ENCODE assay signal across 29 cellular contexts in genomic region chr2:30621836-30622235, GRCh38.
"Had no signal": no experiment of that assay in that cellular context is flagged by ENCODE, and none has a peak within 500 bp of the region (broad histone marks: within the 10 kb centered on the region; RNA-seq: fewer than 3 reads in every experiment).

No MANE protein-coding gene starts in this region.

- H3K4me1 ChIP-seq: gastroesophageal sphincter, neural progenitor cell, parathyroid adenoma, right atrium auricular region, uterus had no signal

- H3K9ac ChIP-seq: neural progenitor cell, parathyroid adenoma had no signal

- H3K79me2 ChIP-seq: hepatocyte, parathyroid adenoma had no signal

- H3K9me3 Mint-ChIP-seq: activated T-helper 1 cell treated with anti-CD3 and anti-CD28 coated beads, Interleukin-12 subunit alpha, Interleukin-12 subunit beta, Interleukin-2, Interleukin-4 antibody, amounts not matched to agents 30 ng/mL and 10 ng/mL and 1 ng/mL, durations not matched to agents 14 hours and 24 hours and 36 hours; effector memory CD8-positive, alpha-beta T cell; T-helper 2 cell treated with Interferon-gamma antibody and Interleukin-4, amounts not matched to agents 5 μg/mL and 100 μg/mL, for 36 hours had no signal

- DNase-seq: activated CD4-positive, alpha-beta T cell treated with anti-CD3 and anti-CD28 coated beads for 4 hours; activated CD4-positive, alpha-beta T cell treated with anti-CD3 and anti-CD28 coated beads, Interleukin-2, amount 50 U/mL, for 4 hours; activated CD4-positive, CD25-positive, alpha-beta regulatory T cell; activated effector memory CD4-positive, alpha-beta T cell treated with anti-CD3 and anti-CD28 coated beads, Interleukin-2, amount 50 U/mL, for 16 hours; amygdala; caudate nucleus; cortex of kidney; effector memory CD8-positive, alpha-beta T cell; kidney; left colon; midbrain; occipital lobe; stimulated activated CD4-positive, alpha-beta T cell treated with anti-CD3 and anti-CD28 coated beads, Interleukin-15, amount 100 ng/mL, for 24 hours; stimulated activated CD4-positive, alpha-beta T cell treated with anti-CD3 and anti-CD28 coated beads, Interleukin-2, amount 100 ng/mL, for 24 hours; stimulated activated naive CD4-positive, alpha-beta T cell treated with Interleukin-2 at 50 U/mL for 16 hours; T-helper 1 cell; uterus had no signal

- H3K9me3 ChIP-seq: gastroesophageal sphincter, thoracic aorta, uterus had no signal

- H3K4me1 Mint-ChIP-seq: neural progenitor cell had no signal

- H3K27ac Mint-ChIP-seq: activated naive CD4-positive, alpha-beta T cell treated with anti-CD3 and anti-CD28 coated beads for 36 hours; activated T-helper 1 cell treated with anti-CD3 and anti-CD28 coated beads, Interleukin-12 subunit alpha, Interleukin-12 subunit beta, Interleukin-2, Interleukin-4 antibody, amounts not matched to agents 30 ng/mL and 10 ng/mL and 1 ng/mL, durations not matched to agents 14 hours and 24 hours and 36 hours; effector memory CD8-positive, alpha-beta T cell; T-helper 2 cell treated with Interferon-gamma antibody and Interleukin-4, amounts not matched to agents 5 μg/mL and 100 μg/mL, for 36 hours; type B pancreatic cell had no signal

- H3K36me3 ChIP-seq: neural progenitor cell, right atrium auricular region, thoracic aorta, uterus had no signal

- H3K4me3 ChIP-seq: gastroesophageal sphincter, hepatocyte, neural progenitor cell, right atrium auricular region, smooth muscle cell, thoracic aorta, uterus had no signal

- H3K4me3 Mint-ChIP-seq: activated T-helper 1 cell treated with anti-CD3 and anti-CD28 coated beads, Interleukin-12 subunit alpha, Interleukin-12 subunit beta, Interleukin-2, Interleukin-4 antibody, amounts not matched to agents 30 ng/mL and 10 ng/mL and 1 ng/mL, durations not matched to agents 14 hours and 24 hours and 36 hours; effector memory CD8-positive, alpha-beta T cell; neural progenitor cell; T-helper 2 cell treated with Interferon-gamma antibody and Interleukin-4, amounts not matched to agents 5 μg/mL and 100 μg/mL, for 36 hours; type B pancreatic cell had no signal

- H3K27me3 ChIP-seq: gastroesophageal sphincter, hepatocyte, neural progenitor cell, right atrium auricular region, uterus had no signal

- H3K27ac ChIP-seq: gastroesophageal sphincter, hepatocyte, neural progenitor cell, parathyroid adenoma, right atrium auricular region, thoracic aorta, uterus had no signal

- H3K27me3 Mint-ChIP-seq: effector memory CD8-positive, alpha-beta T cell; naive thymus-derived CD4-positive, alpha-beta T cell; type B pancreatic cell had no signal

- ATAC-seq: effector memory CD8-positive, alpha-beta T cell; gastroesophageal sphincter; left colon had no signal

- H3K4me2 ChIP-seq: hepatocyte, neural progenitor cell, smooth muscle cell had no signal

- H2AFZ ChIP-seq: hepatocyte, neural progenitor cell, parathyroid adenoma had no signal
